14 cellular contexts compared by ENCODE assay signal in genomic region chr6:139519571-139520031, GRCh38.
DNase-seq lines count a peak whose midpoint lies in the region; ATAC-seq and TF ChIP-seq lines count a peak whose summit lies in the region.
"Had no signal": no experiment of that assay in that cellular context is flagged by ENCODE, and none has a peak within 500 bp of the region (broad histone marks: within the 10 kb centered on the region; RNA-seq: fewer than 3 reads in every experiment).

No MANE protein-coding gene starts in this region.

- no peaks in the 10 kb centered on the region for H3K9me3 Mint-ChIP-seq in HFFc6

- peaks cover 65% of the 10 kb centered on the region for H3K4me1 Mint-ChIP-seq in HFFc6 (ENCODE audit: low read depth)
- H3K4me1 Mint-ChIP-seq: B cell had no signal

- H3K27ac Mint-ChIP-seq in HFFc6: peak overlapping the region; percentile 47
- H3K27ac Mint-ChIP-seq: B cell had no signal

- H3K27me3 Mint-ChIP-seq in HFFc6 (ENCODE audit: insufficient read depth): no peaks in the 10 kb centered on the region; the same call in 1 of the 2 replicates
- H3K27me3 Mint-ChIP-seq: B cell had no signal

- H3K36me3 Mint-ChIP-seq in HFFc6 (ENCODE audit: low read depth): no peaks in the 10 kb centered on the region; the same call in 1 of the 2 replicates

- no peak for TF ChIP-seq CTCF in HFFc6 (IDR thresholded peaks at IDR 0.05)
- TF ChIP-seq CTCF in epithelial cell of esophagus (IDR thresholded peaks at IDR 0.05; ENCODE audit: insufficient read depth, low read depth, low read length, missing control alignments): no peak

- no peak overlapping the region for H3K4me3 ChIP-seq in epithelial cell of esophagus (ENCODE audit: low read length)
- H3K4me3 ChIP-seq: thyroid gland had no signal

- H3K4me3 Mint-ChIP-seq in HFFc6: no peak overlapping the region
- H3K4me3 Mint-ChIP-seq: B cell had no signal

- no peak for ATAC-seq in GM18867 (IDR thresholded peaks at IDR 0.05; ENCODE audit: unreplicated experiment)
- ATAC-seq in GM21367 (IDR thresholded peaks at IDR 0.05; ENCODE audit: unreplicated experiment): no peak

- DNase-seq in AG08395 (ENCODE audit: low spot score): peak; percentile 52
- peak; percentile 26 for DNase-seq in HFFc6
- DNase-seq in epithelial cell of esophagus (ENCODE audit: low read depth): peak; percentile 39
- peak; percentile 82 for DNase-seq in myocyte (ENCODE audit: low read depth)
- DNase-seq in NCI-H1436 (lab: John Stamatoyannopoulos, UW): no peak
- no peak for DNase-seq in NAMALWA (ENCODE audit: low spot score)
- DNase-seq: activated T-cell treated with anti-CD3 and anti-CD28 coated beads for 4 hours, cortex of kidney, DMS53, NCI-H1048, thyroid gland had no signal

Comparison
In these comparisons a context has a peak if more than half of its experiments do, and no peak if none do; other contexts are left out.
1. DNase-seq: peak in AG08395 (single experiment), HFFc6 (single experiment), epithelial cell of esophagus (single experiment) and myocyte (single experiment); none in NCI-H1436 (single experiment) and NAMALWA (single experiment).